1 cellular context compared by ENCODE assay signal in genomic region chr10:72625608-72626443, GRCh38.
TF ChIP-seq lines count a peak whose summit lies in the region.

TSS of gene MICU1 (minus strand) at chr10:72626079. CDS start at chr10:72566793, 59,286 bp downstream.

TF ChIP-seq in K562, 482 proteins besides CTCF, POLR2A, EP300 and RAD21 (continued from another document and continues in another):
- TF ChIP-seq MITF (IDR thresholded peaks at IDR 0.05) (peak; percentile 97), BCLAF1 (IDR thresholded peaks at IDR 0.05; ENCODE audit: borderline replicate concordance in 1 of 2, control insufficient read depth in 1 of 2, low read depth in 2 of 2, low read length in 1 of 2) (peak in 1 of 2 experiments; percentile 10; a peak in 1 of 4 replicates), ZNF780A (CRISPR knock-in tag; IDR thresholded peaks at IDR 0.05) (no peak), NCOR1 (IDR thresholded peaks at IDR 0.05) (no peak), ADNP (tag; IDR thresholded peaks at IDR 0.05) (no peak), ZBTB40 (IDR thresholded peaks at IDR 0.05) (no peak), ZBTB40 (CRISPR knock-in tag; IDR thresholded peaks at IDR 0.05) (no peak), IRF1 (CRISPR knock-in tag; IDR thresholded peaks at IDR 0.05; ENCODE audit: borderline replicate concordance) (no peak), KLF1 (tag; IDR thresholded peaks at IDR 0.05) (peak; percentile 72; the same call in 1 of the 2 replicates), ZNF41 (CRISPR knock-in tag; conservative IDR thresholded peaks at IDR 0.05) (no peak), SPI1 (IDR thresholded peaks at IDR 0.05; ENCODE audit: borderline replicate concordance, low read depth, low read length) (no peak), HMGN3 (IDR thresholded peaks at IDR 0.05; ENCODE audit: borderline replicate concordance, extremely low read depth, insufficient read length, low read depth, low read length) (peak; percentile 38), CHD1 (IDR thresholded peaks at IDR 0.05; ENCODE audit: low read length) (peak; percentile 89), SMAD2 (IDR thresholded peaks at IDR 0.05; ENCODE audit: low read depth, low read length) (no peak), ZNF232 (CRISPR knock-in tag; IDR thresholded peaks at IDR 0.05) (no peak), ZFX (CRISPR knock-in tag; IDR thresholded peaks at IDR 0.05) (no peak), POLR3G (IDR thresholded peaks at IDR 0.05; ENCODE audit: extremely low read depth, insufficient read length, insufficient replicate concordance) (no peak), PHB2 (IDR thresholded peaks at IDR 0.05; ENCODE audit: low read depth) (no peak), THRAP3 (IDR thresholded peaks at IDR 0.05; ENCODE audit: borderline replicate concordance) (no peak), ZFP30 (CRISPR knock-in tag; IDR thresholded peaks at IDR 0.05; ENCODE audit: borderline replicate concordance) (no peak), THAP7 (CRISPR knock-in tag; IDR thresholded peaks at IDR 0.05) (no peak), HMG20B (CRISPR knock-in tag; IDR thresholded peaks at IDR 0.05) (no peak), U2AF2 (optimal IDR thresholded peaks at IDR 0.05; ENCODE audit: low read depth, low read length) (no peak), SMAD3 (CRISPR knock-in tag; conservative IDR thresholded peaks at IDR 0.05) (no peak; the same call in 1 of the 2 replicates), SAFB2 (IDR thresholded peaks at IDR 0.05; ENCODE audit: borderline replicate concordance, low read depth, low read length, severe bottlenecking) (no peak), SRF (CRISPR knock-in tag; IDR thresholded peaks at IDR 0.05) (0 out of 4 replicates have a peak, but pooled peaks have one; percentile 24 to 28), POLR3A (IDR thresholded peaks at IDR 0.05; ENCODE audit: borderline replicate concordance, extremely low read depth, insufficient read depth, insufficient read length) (no peak), TAF9B (IDR thresholded peaks at IDR 0.05; ENCODE audit: partially characterized antibody) (peak; percentile 87), DPF2 (IDR thresholded peaks at IDR 0.05) (peak; percentile 58), ZNF586 (CRISPR knock-in tag; conservative IDR thresholded peaks at IDR 0.05) (no peak), USF1 (CRISPR knock-in tag; IDR thresholded peaks at IDR 0.05) (peak; percentile 98), STAT5B (CRISPR knock-in tag; IDR thresholded peaks at IDR 0.05) (no peak), FIP1L1 (IDR thresholded peaks at IDR 0.05; ENCODE audit: low read depth, low read length, poor library complexity, severe bottlenecking) (no peak), GTF2B (IDR thresholded peaks at IDR 0.05; ENCODE audit: extremely low read depth, insufficient read length) (no peak), FOXJ2 (tag; IDR thresholded peaks at IDR 0.05) (no peak)
- TF ChIP-seq, protein P1, sequence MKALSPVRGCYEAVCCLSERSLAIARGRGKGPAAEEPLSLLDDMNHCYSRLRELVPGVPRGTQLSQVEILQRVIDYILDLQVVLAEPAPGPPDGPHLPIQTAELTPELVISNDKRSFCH (CRISPR knock-in tag; IDR thresholded peaks at IDR 0.05) = no peak
- TF ChIP-seq, protein P1 (tag; IDR thresholded peaks at IDR 0.05) = peak; percentile 70
- TF ChIP-seq, protein P2, sequence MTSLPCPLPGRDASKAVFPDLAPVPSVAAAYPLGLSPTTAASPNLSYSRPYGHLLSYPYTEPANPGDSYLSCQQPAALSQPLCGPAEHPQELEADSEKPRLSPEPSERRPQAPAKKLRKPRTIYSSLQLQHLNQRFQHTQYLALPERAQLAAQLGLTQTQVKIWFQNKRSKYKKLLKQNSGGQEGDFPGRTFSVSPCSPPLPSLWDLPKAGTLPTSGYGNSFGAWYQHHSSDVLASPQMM (CRISPR knock-in tag; IDR thresholded peaks at IDR 0.05) = no peak
